ENCODE assay signal across 8 cellular contexts in genomic region chr4:144645621-144646522, GRCh38. TPM values are rescaled to one million over a fixed set of nuclear protein-coding genes. Genes with fewer than 3 reads are reported as not detected.
DNase-seq lines count a peak whose midpoint lies in the region; ATAC-seq, FAIRE-seq and TF ChIP-seq lines count a peak whose summit lies in the region.

TSS of gene HHIP (plus strand) at chr4:144646156. CDS start at chr4:144646676, 520 bp downstream.

- ATAC-seq in GM18505 (IDR thresholded peaks at IDR 0.05; ENCODE audit: unreplicated experiment) (peak; percentile 51), HG02970 (IDR thresholded peaks at IDR 0.05; ENCODE audit: low FRiP score, unreplicated experiment) (no peak), GM18520 (IDR thresholded peaks at IDR 0.05; ENCODE audit: unreplicated experiment) (no peak)
- ATAC-seq in natural killer cell treated with Interleukin-12 subunit alpha and Interleukin-12 subunit beta and Interleukin-15 and Interleukin-18, amount 100 ng/mL, for 72 hours, result peak; percentile 38 to 69

- no peak for TF ChIP-seq POLR2A in GM18505 (IDR thresholded peaks at IDR 0.05; ENCODE audit: borderline replicate concordance, extremely low read depth, insufficient read depth, insufficient read length)

- H3K27me3 Mint-ChIP-seq in natural killer cell treated with Interleukin-12 subunit alpha and Interleukin-12 subunit beta and Interleukin-15 and Interleukin-18, amount 100 ng/mL, for 72 hours, result peaks cover 25 to 41% of the 10 kb centered on the region in 2 donors

- H3K36me3 ChIP-seq in MG63, result no peaks in the 10 kb centered on the region

- peak within 1 kb of the TSS; percentile 76 for H3K4me3 Mint-ChIP-seq in natural killer cell treated with Interleukin-12 subunit alpha and Interleukin-12 subunit beta and Interleukin-15 and Interleukin-18, amount 100 ng/mL, for 72 hours

- H3K9me3 Mint-ChIP-seq in natural killer cell treated with Interleukin-12 subunit alpha and Interleukin-12 subunit beta and Interleukin-15 and Interleukin-18, amount 100 ng/mL, for 72 hours, result no peaks in the 10 kb centered on the region

- no peaks in the 10 kb centered on the region for H3K9me3 ChIP-seq in MG63

- DNase-seq in AG20443 (ENCODE audit: low spot score) (peak; percentile 65), MG63 (peak; percentile 21), activated gamma-delta T cell (lab: John Stamatoyannopoulos, UW) (peak; percentile 9), frontal cortex (ENCODE audit: low spot score in 2 of 2) (peak; percentile 73 to 82)
- DNase-seq in natural killer cell treated with Interleukin-12 subunit alpha and Interleukin-12 subunit beta and Interleukin-15 and Interleukin-18, amount 100 ng/mL, for 72 hours (ENCODE audit: low spot score), result no peak

- no peak for FAIRE-seq in frontal cortex (lab: Jason Lieb, UNC)

- H3K27me3 ChIP-seq in MG63, result peaks cover 20% of the 10 kb centered on the region

- H3K4me1 Mint-ChIP-seq in natural killer cell treated with Interleukin-12 subunit alpha and Interleukin-12 subunit beta and Interleukin-15 and Interleukin-18, amount 100 ng/mL, for 72 hours (ENCODE audit: low read depth in 2 of 2), result peaks cover 15 to 24% of the 10 kb centered on the region in 2 donors

- peak within 1 kb of the TSS; percentile 34 for H3K4me3 ChIP-seq in MG63

- no peaks in the 10 kb centered on the region for H3K36me3 Mint-ChIP-seq in natural killer cell treated with Interleukin-12 subunit alpha and Interleukin-12 subunit beta and Interleukin-15 and Interleukin-18, amount 100 ng/mL, for 72 hours

- H3K27ac Mint-ChIP-seq in natural killer cell treated with Interleukin-12 subunit alpha and Interleukin-12 subunit beta and Interleukin-15 and Interleukin-18, amount 100 ng/mL, for 72 hours, result no peak within 1 kb of the TSS

RNA-seq across cellular contexts. Expression of gene HHIP, which starts in this region (rescaled TPM):
- not detected in 2 replicates for total RNA-seq in MG63 (2014; rRNA removed; shearing (Covaris generic); ENCODE audit: low replicate concordance)
- total RNA-seq in frontal cortex, result 0.82 TPM
- total RNA-seq in natural killer cell treated with Interleukin-12 subunit alpha and Interleukin-12 subunit beta and Interleukin-15 and Interleukin-18, amount 100 ng/mL, for 72 hours, result not detected

Comparison
In these comparisons a context has a peak if more than half of its experiments do, and no peak if none do; other contexts are left out.
1. Peak in DNase-seq and H3K4me3 ChIP-seq in MG63; RNA of the gene not detected or under 1 TPM.
2. Peak in DNase-seq in frontal cortex; RNA of the gene not detected or under 1 TPM.
3. Peak in ATAC-seq in natural killer cell treated with Interleukin-12 subunit alpha and Interleukin-12 subunit beta and Interleukin-15 and Interleukin-18, amount 100 ng/mL, for 72 hours; RNA of the gene not detected or under 1 TPM.